In genomic region chr2:163887182-163887581, GRCh38 we compare ENCODE assay signal across 18 cellular contexts.
DNase-seq lines count a peak whose midpoint lies in the region; ATAC-seq and TF ChIP-seq lines count a peak whose summit lies in the region.
"Had no signal": no experiment of that assay in that cellular context is flagged by ENCODE, and none has a peak within 500 bp of the region (broad histone marks: within the 10 kb centered on the region; RNA-seq: fewer than 3 reads in every experiment).

No MANE protein-coding gene starts in this region.

- H3K4me1 ChIP-seq in thoracic aorta (ENCODE audit: control insufficient read depth in 1 of 2, low read depth in 2 of 2): no peaks in the 10 kb centered on the region
- H3K4me1 ChIP-seq: adrenal gland, esophagus muscularis mucosa had no signal

- H3K4me3 ChIP-seq in fibroblast of villous mesenchyme (ENCODE audit: low read depth, low read length) (no peak overlapping the region), thoracic aorta (no peak overlapping the region)
- H3K4me3 ChIP-seq: adrenal gland, esophagus muscularis mucosa had no signal

- TF ChIP-seq CTCF in VCaP (conservative IDR thresholded peaks at IDR 0.05) (peak; percentile 44; the same call in 1 of the 2 replicates), fibroblast of villous mesenchyme (IDR thresholded peaks at IDR 0.05; ENCODE audit: insufficient read depth, low read depth, low read length) (peak; percentile 34), thoracic aorta (IDR thresholded peaks at IDR 0.05) (peak; percentile 33)

- H3K36me3 ChIP-seq in thoracic aorta: no peaks in the 10 kb centered on the region
- H3K36me3 ChIP-seq: adrenal gland, esophagus muscularis mucosa, WERI-Rb-1 had no signal

- H3K27ac ChIP-seq in VCaP (no peak overlapping the region), thoracic aorta (no peak overlapping the region), substantia nigra (ENCODE audit: low read depth, low read length, poor library complexity, severe bottlenecking) (no peak overlapping the region)
- H3K27ac ChIP-seq: adrenal gland, esophagus muscularis mucosa, WERI-Rb-1 had no signal

- no peaks in the 10 kb centered on the region for H3K9me3 ChIP-seq in thoracic aorta
- H3K9me3 ChIP-seq: adrenal gland, esophagus muscularis mucosa had no signal

- no peaks in the 10 kb centered on the region for H3K27me3 ChIP-seq in thoracic aorta (replicated peaks; ENCODE audit: insufficient read depth)
- H3K27me3 ChIP-seq: adrenal gland, esophagus muscularis mucosa had no signal

- DNase-seq in DMS53 (lab: John Stamatoyannopoulos, UW) (peak; percentile 11), DMS53 treated with DMSO at 0.1 percent for 48 hours (lab: John Stamatoyannopoulos, UW; ENCODE audit: unreplicated experiment) (no peak), fibroblast of villous mesenchyme (ENCODE audit: low read depth) (no peak), thoracic aorta (ENCODE audit: low spot score) (no peak), globus pallidus (ENCODE audit: low spot score) (no peak), substantia nigra (lab: John Stamatoyannopoulos, UW) (no peak)
- DNase-seq: 8988T; activated CD8-positive, alpha-beta T cell treated with anti-CD3 and anti-CD28 coated beads, Interleukin-2, amount 10 ng/mL, durations not matched to agents 7 days and 5 days; adrenal gland; CD4-positive, alpha-beta memory T cell; cortex of kidney; NCI-H2081; NCI-H526 treated with DMSO at 0.1 percent for 48 hours; WERI-Rb-1 had no signal

- ATAC-seq in thoracic aorta (ENCODE audit: insufficient number of reproducible peaks, low FRiP score, low read depth) (no peak), HG02973 (IDR thresholded peaks at IDR 0.05; ENCODE audit: unreplicated experiment) (no peak)
- ATAC-seq: activated CD8-positive, alpha-beta T cell treated with anti-CD3 and anti-CD28 coated beads, Interleukin-2, amount 10 ng/mL, durations not matched to agents 7 days and 5 days; sciatic nerve had no signal
